8 cellular contexts compared by ENCODE assay signal in the genomic region with DNA sequence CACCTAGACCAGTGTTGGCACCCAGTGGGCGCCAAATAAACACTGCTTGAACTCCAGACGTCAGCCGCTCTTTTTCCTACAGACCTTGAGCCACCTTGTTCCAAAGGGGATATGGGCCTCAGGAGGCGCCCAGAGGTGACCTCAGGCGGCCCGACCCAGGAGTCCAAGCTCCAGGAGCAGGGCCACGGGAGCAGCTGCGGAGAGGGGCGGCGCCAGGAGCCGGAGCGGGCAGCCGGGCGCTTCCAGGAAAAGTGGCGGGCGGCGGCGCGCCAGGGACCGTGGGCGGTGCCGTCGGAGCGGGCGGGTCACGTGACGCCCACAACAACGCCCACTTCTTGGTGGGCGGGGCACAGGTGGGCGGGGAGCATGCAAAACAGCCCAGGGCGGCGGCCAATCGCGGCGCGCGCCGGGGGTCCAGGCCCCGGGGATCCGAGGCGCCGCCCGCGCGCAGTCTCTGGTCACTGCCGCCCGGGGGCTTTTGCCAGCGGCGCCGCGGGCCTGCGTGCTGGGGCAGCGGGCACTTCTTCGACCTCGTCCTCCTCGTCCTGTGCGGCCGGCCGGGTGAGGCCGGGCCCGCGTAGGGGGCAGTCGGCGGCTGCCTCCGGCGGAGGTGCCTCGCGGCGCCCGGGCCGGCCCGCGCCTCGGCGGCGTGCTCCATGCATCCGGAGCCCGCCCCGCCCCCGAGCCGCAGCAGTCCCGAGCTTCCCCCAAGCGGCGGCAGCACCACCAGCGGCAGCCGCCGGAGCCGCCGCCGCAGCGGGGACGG. TPM values are rescaled to one million over a fixed set of nuclear protein-coding genes. Genes with fewer than 3 reads are reported as not detected.
DNase-seq lines count a peak whose midpoint lies in the region; TF ChIP-seq lines count a peak whose summit lies in the region.

A gene (plus strand): TSS at position 444 of the 766 bp plus-strand sequence.

- peaks cover 5% of the 10 kb centered on the region; the same call in 1 of the 2 replicates for H3K4me1 ChIP-seq in HEK293 (ENCODE audit: control insufficient read depth, insufficient read depth, low read length)
- H3K4me1 ChIP-seq in neutrophil (ENCODE audit: control insufficient read depth in 1 of 2, insufficient read depth in 1 of 2, low read depth in 1 of 2, low read length in 1 of 2), result peaks cover 52 to 53% of the 10 kb centered on the region in 2 experiments

- peak; percentile 99 for DNase-seq in GM03348 (ENCODE audit: low spot score)
- peak; percentile 94 for DNase-seq in NAMALWA (ENCODE audit: low spot score)
- DNase-seq in SK-MEL-5 (ENCODE audit: low read depth, low spot score), result peak; percentile 92
- DNase-seq in activated naive CD4-positive, alpha-beta T cell treated with Interleukin-2 at 50 U/mL for 16 hours, result peak; percentile 93
- DNase-seq in foreskin melanocyte, result peak; percentile 87
- DNase-seq in substantia nigra (lab: John Stamatoyannopoulos, UW), result peak; percentile 65 to 98 (median 91)

- CTCF ChIA-PET in HEK293 (lab: Yijun Ruan, JAX), result interaction anchor here (0.6 to 7.6 kb wide), 13 partner anchors 9 to 524 kb away, joined by 3 to 103 read pairs (median 5); no protein-coding TSS in a partner anchor

- in situ Hi-C loops in SK-MEL-5 (cut with HindIII; ENCODE audit: low pct_unique_long_range_greater_than_20kb, low sequenced_read_pairs), result no loop called here

- H3K27me3 ChIP-seq in neutrophil, result no peaks in the 10 kb centered on the region

- POLR2A ChIA-PET in HEK293 (lab: Yijun Ruan, JAX), result interaction anchor here (0.5 to 1.8 kb wide), 8 partner anchors 9 to 259 kb away, joined by 3 to 7 read pairs (median 4); no protein-coding TSS in a partner anchor

- H3K27ac ChIP-seq in HEK293 (ENCODE audit: extremely low read depth, low read depth, low read length) (peak within 1 kb of the TSS; percentile 61; the same call in 1 of the 2 replicates), neutrophil (peak within 1 kb of the TSS; percentile 94), substantia nigra (ENCODE audit: low read depth, low read length, poor library complexity, severe bottlenecking) (peak within 1 kb of the TSS; percentile 92)

- H3K4me3 ChIP-seq in HEK293 (ENCODE audit: low read depth, low read length) (peak within 1 kb of the TSS; percentile 65), neutrophil (ENCODE audit: low read depth in 1 of 2, low read length in 1 of 2) (peak within 1 kb of the TSS; percentile 81 to 91)

- TF ChIP-seq CTCF in HEK293 (tag by site-specific recombination; IDR thresholded peaks at IDR 0.05) (peak; percentile 31; the same call in 1 of the 2 replicates), neutrophil (IDR thresholded peaks at IDR 0.05) (peak; percentile 63)

- H3K36me3 ChIP-seq in HEK293 (ENCODE audit: control insufficient read depth in 2 of 2, insufficient read depth in 1 of 2, low read length in 2 of 2), result no peaks in the 10 kb centered on the region
- H3K36me3 ChIP-seq in neutrophil, result no peaks in the 10 kb centered on the region

- no peaks in the 10 kb centered on the region for H3K9me3 ChIP-seq in HEK293 (ENCODE audit: control insufficient read depth, insufficient read depth, low read depth, low read length)
- H3K9me3 ChIP-seq in neutrophil, result no peaks in the 10 kb centered on the region

TF ChIP-seq in HEK293, 187 proteins besides CTCF, POLR2A, EP300 and RAD21 (continues in another document):
- TF ChIP-seq ZNF626 (tag by site-specific recombination; IDR thresholded peaks at IDR 0.05) (no peak), ZNF548 (tag by site-specific recombination; IDR thresholded peaks at IDR 0.05) (no peak), SCRT2 (tag by site-specific recombination; IDR thresholded peaks at IDR 0.05) (no peak), ZNF274 (IDR thresholded peaks at IDR 0.05; ENCODE audit: low read length) (no peak), ZNF274 (tag by site-specific recombination; IDR thresholded peaks at IDR 0.05; ENCODE audit: borderline replicate concordance) (no peak), ZFP41 (tag by site-specific recombination; IDR thresholded peaks at IDR 0.05; ENCODE audit: borderline replicate concordance) (no peak), ZNF521 (tag by site-specific recombination; IDR thresholded peaks at IDR 0.05) (no peak), TRIM28 (IDR thresholded peaks at IDR 0.05; ENCODE audit: borderline replicate concordance, low read length) (no peak), ZNF146 (tag by site-specific recombination; IDR thresholded peaks at IDR 0.05) (no peak), ZNF341 (tag by site-specific recombination; IDR thresholded peaks at IDR 0.05; ENCODE audit: low read depth) (peak; percentile 44; the same call in 1 of the 2 replicates), OVOL3 (tag by site-specific recombination; IDR thresholded peaks at IDR 0.05) (no peak), ZNF600 (tag by site-specific recombination; IDR thresholded peaks at IDR 0.05) (no peak), ZNF776 (tag by site-specific recombination; IDR thresholded peaks at IDR 0.05; ENCODE audit: borderline replicate concordance) (no peak), ZFP37 (tag by site-specific recombination; IDR thresholded peaks at IDR 0.05) (no peak), ZNF549 (tag by site-specific recombination; IDR thresholded peaks at IDR 0.05) (no peak), ZNF16 (tag by site-specific recombination; IDR thresholded peaks at IDR 0.05; ENCODE audit: low read depth) (no peak), ZNF624 (tag by site-specific recombination; IDR thresholded peaks at IDR 0.05) (no peak), ZNF76 (tag by site-specific recombination; IDR thresholded peaks at IDR 0.05; ENCODE audit: borderline replicate concordance, low read depth) (peak; percentile 64; the same call in 1 of the 2 replicates), ZNF354C (tag by site-specific recombination; IDR thresholded peaks at IDR 0.05; ENCODE audit: borderline replicate concordance, low read depth) (no peak), ZFP69B (tag by site-specific recombination; IDR thresholded peaks at IDR 0.05) (no peak), YY1 (tag by site-specific recombination; IDR thresholded peaks at IDR 0.05) (no peak), ZBTB7A (tag by site-specific recombination; IDR thresholded peaks at IDR 0.05; ENCODE audit: low read depth) (no peak), ZXDB (tag by site-specific recombination; IDR thresholded peaks at IDR 0.05) (no peak), KLF8 (tag by site-specific recombination; IDR thresholded peaks at IDR 0.05) (peak; percentile 91), ZFP3 (tag by site-specific recombination; IDR thresholded peaks at IDR 0.05; ENCODE audit: low read depth) (no peak), ZSCAN23 (tag by site-specific recombination; IDR thresholded peaks at IDR 0.05) (no peak)
- TF ChIP-seq, protein P1, sequence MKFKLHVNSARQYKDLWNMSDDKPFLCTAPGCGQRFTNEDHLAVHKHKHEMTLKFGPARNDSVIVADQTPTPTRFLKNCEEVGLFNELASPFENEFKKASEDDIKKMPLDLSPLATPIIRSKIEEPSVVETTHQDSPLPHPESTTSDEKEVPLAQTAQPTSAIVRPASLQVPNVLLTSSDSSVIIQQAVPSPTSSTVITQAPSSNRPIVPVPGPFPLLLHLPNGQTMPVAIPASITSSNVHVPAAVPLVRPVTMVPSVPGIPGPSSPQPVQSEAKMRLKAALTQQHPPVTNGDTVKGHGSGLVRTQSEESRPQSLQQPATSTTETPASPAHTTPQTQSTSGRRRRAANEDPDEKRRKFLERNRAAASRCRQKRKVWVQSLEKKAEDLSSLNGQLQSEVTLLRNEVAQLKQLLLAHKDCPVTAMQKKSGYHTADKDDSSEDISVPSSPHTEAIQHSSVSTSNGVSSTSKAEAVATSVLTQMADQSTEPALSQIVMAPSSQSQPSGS (tag by site-specific recombination; IDR thresholded peaks at IDR 0.05; ENCODE audit: low read depth), result no peak
- TF ChIP-seq, protein P2, sequence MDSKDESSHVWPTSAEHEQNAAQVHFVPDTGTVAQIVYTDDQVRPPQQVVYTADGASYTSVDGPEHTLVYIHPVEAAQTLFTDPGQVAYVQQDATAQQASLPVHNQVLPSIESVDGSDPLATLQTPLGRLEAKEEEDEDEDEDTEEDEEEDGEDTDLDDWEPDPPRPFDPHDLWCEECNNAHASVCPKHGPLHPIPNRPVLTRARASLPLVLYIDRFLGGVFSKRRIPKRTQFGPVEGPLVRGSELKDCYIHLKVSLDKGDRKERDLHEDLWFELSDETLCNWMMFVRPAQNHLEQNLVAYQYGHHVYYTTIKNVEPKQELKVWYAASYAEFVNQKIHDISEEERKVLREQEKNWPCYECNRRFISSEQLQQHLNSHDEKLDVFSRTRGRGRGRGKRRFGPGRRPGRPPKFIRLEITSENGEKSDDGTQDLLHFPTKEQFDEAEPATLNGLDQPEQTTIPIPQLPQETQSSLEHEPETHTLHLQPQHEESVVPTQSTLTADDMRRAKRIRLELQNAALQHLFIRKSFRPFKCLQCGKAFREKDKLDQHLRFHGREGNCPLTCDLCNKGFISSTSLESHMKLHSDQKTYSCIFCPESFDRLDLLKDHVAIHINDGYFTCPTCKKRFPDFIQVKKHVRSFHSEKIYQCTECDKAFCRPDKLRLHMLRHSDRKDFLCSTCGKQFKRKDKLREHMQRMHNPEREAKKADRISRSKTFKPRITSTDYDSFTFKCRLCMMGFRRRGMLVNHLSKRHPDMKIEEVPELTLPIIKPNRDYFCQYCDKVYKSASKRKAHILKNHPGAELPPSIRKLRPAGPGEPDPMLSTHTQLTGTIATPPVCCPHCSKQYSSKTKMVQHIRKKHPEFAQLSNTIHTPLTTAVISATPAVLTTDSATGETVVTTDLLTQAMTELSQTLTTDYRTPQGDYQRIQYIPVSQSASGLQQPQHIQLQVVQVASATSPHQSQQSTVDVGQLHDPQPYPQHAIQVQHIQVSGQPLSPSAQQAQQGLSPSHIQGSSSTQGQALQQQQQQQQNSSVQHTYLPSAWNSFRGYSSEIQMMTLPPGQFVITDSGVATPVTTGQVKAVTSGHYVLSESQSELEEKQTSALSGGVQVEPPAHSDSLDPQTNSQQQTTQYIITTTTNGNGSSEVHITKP (tag by site-specific recombination; IDR thresholded peaks at IDR 0.05), result no peak
- TF ChIP-seq, protein P3, sequence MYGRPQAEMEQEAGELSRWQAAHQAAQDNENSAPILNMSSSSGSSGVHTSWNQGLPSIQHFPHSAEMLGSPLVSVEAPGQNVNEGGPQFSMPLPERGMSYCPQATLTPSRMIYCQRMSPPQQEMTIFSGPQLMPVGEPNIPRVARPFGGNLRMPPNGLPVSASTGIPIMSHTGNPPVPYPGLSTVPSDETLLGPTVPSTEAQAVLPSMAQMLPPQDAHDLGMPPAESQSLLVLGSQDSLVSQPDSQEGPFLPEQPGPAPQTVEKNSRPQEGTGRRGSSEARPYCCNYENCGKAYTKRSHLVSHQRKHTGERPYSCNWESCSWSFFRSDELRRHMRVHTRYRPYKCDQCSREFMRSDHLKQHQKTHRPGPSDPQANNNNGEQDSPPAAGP (tag by site-specific recombination; IDR thresholded peaks at IDR 0.05), result no peak

RNA-seq across cellular contexts. Expression of the gene that starts here (rescaled TPM):
- total RNA-seq in SK-MEL-5 (2014; rRNA removed; shearing (Covaris generic)), result 16.9 and 22.2 TPM in 2 replicates
- polyA plus RNA-seq in SK-MEL-5 (2015; cell fraction: cytosol; rRNA removed), result 84.8 and 88.2 TPM in 2 replicates
- polyA plus RNA-seq in SK-MEL-5 (2015; cell fraction: nucleus; rRNA removed), result 4.3 and 4.7 TPM in 2 replicates

Comparison
In these comparisons a context has a peak if more than half of its experiments do, and no peak if none do; other contexts are left out.
1. Peak in every context shown above with its lines: DNase-seq, H3K4me3 ChIP-seq and H3K27ac ChIP-seq.